18 cellular contexts compared by ENCODE assay signal in the genomic region with DNA sequence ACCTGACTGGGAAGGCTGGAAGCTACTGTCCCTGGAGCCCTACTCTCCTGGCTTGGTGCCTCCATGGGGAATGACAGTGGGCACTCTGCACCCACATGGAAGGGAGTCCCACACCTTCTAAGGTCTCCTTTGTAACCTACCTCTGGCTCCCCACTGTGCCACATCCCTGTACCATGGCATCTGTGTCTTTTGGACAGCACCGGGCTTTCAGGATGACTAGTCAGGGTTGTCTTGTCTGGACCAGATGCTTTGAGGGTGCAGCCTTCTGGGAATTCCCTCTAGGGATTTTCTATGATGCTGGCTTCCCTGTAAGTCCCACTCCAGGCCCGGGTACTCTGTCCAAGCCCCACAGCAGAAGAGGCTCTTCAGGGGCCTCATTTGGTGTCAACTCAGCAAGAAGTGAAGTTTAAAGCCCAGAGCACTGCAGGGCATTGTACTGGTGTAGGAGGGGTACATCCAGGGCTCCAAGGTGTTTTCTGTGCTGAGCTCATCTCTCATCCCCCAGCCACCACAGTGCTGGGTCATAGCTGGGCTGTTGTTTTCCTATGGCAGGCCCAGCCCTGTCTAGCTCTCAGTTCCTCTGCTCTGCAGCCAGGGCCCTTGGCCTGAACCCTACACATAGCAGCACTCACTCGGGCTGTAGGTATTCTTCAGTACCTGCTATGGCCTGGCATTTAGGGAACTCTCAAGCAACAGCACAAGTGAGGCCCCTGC.
DNase-seq lines count a peak whose midpoint lies in the region; ATAC-seq, FAIRE-seq and TF ChIP-seq lines count a peak whose summit lies in the region.
"Had no signal": no experiment of that assay in that cellular context is flagged by ENCODE, and none has a peak within 500 bp of the region (broad histone marks: within the 10 kb centered on the region; RNA-seq: fewer than 3 reads in every experiment).

No MANE protein-coding gene starts in this region.

- no peak for DNase-seq in GM18507 (ENCODE audit: extremely low spot score, insufficient read length, low read depth)
- no peak for DNase-seq in stimulated activated CD4-positive, alpha-beta T cell treated with anti-CD3 and anti-CD28 coated beads, Interleukin-2, amount 100 ng/mL, for 24 hours
- DNase-seq in glomerular visceral epithelial cell (ENCODE audit: extremely low spot score), result no peak
- no peak for DNase-seq in foreskin fibroblast
- DNase-seq: activated T-cell treated with anti-CD3 and anti-CD28 coated beads for 4 hours; adrenal gland; caudate nucleus; pancreas; Peyer's patch; stimulated activated naive CD4-positive, alpha-beta T cell had no signal

- H3K36me3 ChIP-seq in BLaER1 treated with 17β-estradiol and CSF1 and Interleukin-3, amounts not matched to agents 10 nM and 100 nM, result peaks cover 0 to 3% (median 0%) of the 10 kb centered on the region in 11 experiments; a peak in 1 of 22 replicates
- H3K36me3 ChIP-seq: adrenal gland, pancreas, Peyer's patch had no signal

- peak overlapping the region in 2 of 3 donors; percentile 32 to 89 for H3K27ac Mint-ChIP-seq in IgD-negative memory B cell
- H3K27ac Mint-ChIP-seq: WTC11 had no signal

- peak; percentile 56 for FAIRE-seq in GM18507 (lab: Jason Lieb, UNC)
- FAIRE-seq: H54, pancreas had no signal

- H3K9me3 Mint-ChIP-seq in IgD-negative memory B cell, result no peaks in the 10 kb centered on the region
- H3K9me3 Mint-ChIP-seq: WTC11 had no signal

- peak overlapping the region in 1 of 4 donors; percentile 88 for H3K4me3 Mint-ChIP-seq in IgD-negative memory B cell
- H3K4me3 Mint-ChIP-seq: WTC11 had no signal

- peaks cover 13 to 100% (median 44%) of the 10 kb centered on the region in 11 experiments; a peak in 18 of 22 replicates for H4K20me1 ChIP-seq in BLaER1 treated with 17β-estradiol and CSF1 and Interleukin-3, amounts not matched to agents 10 nM and 100 nM

- peak; percentile 59 for ATAC-seq in HG02588 (IDR thresholded peaks at IDR 0.05; ENCODE audit: unreplicated experiment)
- ATAC-seq in GM19035 (IDR thresholded peaks at IDR 0.05; ENCODE audit: unreplicated experiment), result no peak
- ATAC-seq: left lobe of liver, pancreas, WTC11 had no signal

- H3K27me3 ChIP-seq in BLaER1 treated with 17β-estradiol and CSF1 and Interleukin-3, amounts not matched to agents 10 nM and 100 nM, result peaks cover 0 to 16% (median 0%) of the 10 kb centered on the region in 11 experiments; a peak in 1 of 22 replicates
- H3K27me3 ChIP-seq: adrenal gland, pancreas, Peyer's patch had no signal

- H3K4me1 ChIP-seq in BLaER1 treated with 17β-estradiol and CSF1 and Interleukin-3, amounts not matched to agents 10 nM and 100 nM, result peaks cover 29 to 59% (median 39%) of the 10 kb centered on the region in 10 experiments
- H3K4me1 ChIP-seq: adrenal gland, pancreas had no signal

- H3K4me1 Mint-ChIP-seq in IgD-negative memory B cell, result peaks cover 51 to 79% (median 63%) of the 10 kb centered on the region in 3 donors

- H3K27me3 Mint-ChIP-seq in IgD-negative memory B cell, result no peaks in the 10 kb centered on the region

- H3K36me3 Mint-ChIP-seq in IgD-negative memory B cell, result no peaks in the 10 kb centered on the region
- H3K36me3 Mint-ChIP-seq: WTC11 had no signal

- H3K9ac ChIP-seq in BLaER1 treated with 17β-estradiol and CSF1 and Interleukin-3, amounts not matched to agents 10 nM and 100 nM, result no peak overlapping the region

- peak overlapping the region in 8 of 11 experiments; percentile 54 to 86 (median 66); a peak in 11 of 22 replicates for H3K4me2 ChIP-seq in BLaER1 treated with 17β-estradiol and CSF1 and Interleukin-3, amounts not matched to agents 10 nM and 100 nM

- no peak for TF ChIP-seq CTCF in foreskin fibroblast (IDR thresholded peaks at IDR 0.05; ENCODE audit: low read depth, low read length)

- H3K4me3 ChIP-seq in BLaER1 treated with 17β-estradiol and CSF1 and Interleukin-3, amounts not matched to agents 10 nM and 100 nM, result no peak overlapping the region
- H3K4me3 ChIP-seq in foreskin fibroblast (ENCODE audit: low read depth in 1 of 2, low read length in 2 of 2), result no peak overlapping the region
- H3K4me3 ChIP-seq: adrenal gland, pancreas, Peyer's patch, skin epidermis had no signal

- no peaks in the 10 kb centered on the region for H3K9me3 ChIP-seq in BLaER1 treated with 17β-estradiol and CSF1 and Interleukin-3, amounts not matched to agents 10 nM and 100 nM (replicated peaks in 1 of 11)
- H3K9me3 ChIP-seq: adrenal gland, pancreas, Peyer's patch had no signal

- H3K27ac ChIP-seq in BLaER1 treated with 17β-estradiol and CSF1 and Interleukin-3, amounts not matched to agents 10 nM and 100 nM, result no peak overlapping the region
- H3K27ac ChIP-seq: adrenal gland, pancreas, Peyer's patch had no signal
